16 cellular contexts compared by ENCODE assay signal in genomic region chr1:237154173-237154572, GRCh38.
DNase-seq lines count a peak whose midpoint lies in the region; ATAC-seq and TF ChIP-seq lines count a peak whose summit lies in the region.
"Had no signal": no experiment of that assay in that cellular context is flagged by ENCODE, and none has a peak within 500 bp of the region (broad histone marks: within the 10 kb centered on the region; RNA-seq: fewer than 3 reads in every experiment).

No MANE protein-coding gene starts in this region.

- DNase-seq in heart left ventricle, result no peak
- no peak for DNase-seq in cardiac septum (ENCODE audit: low spot score)
- peak; percentile 56 for DNase-seq in mammary epithelial cell
- no peak for DNase-seq in left ventricle myocardium superior
- DNase-seq in SKM-1 (lab: John Stamatoyannopoulos, UW; ENCODE audit: unreplicated experiment), result no peak
- no peak for DNase-seq in DMS114 treated with DMSO at 0.1 percent for 48 hours (lab: John Stamatoyannopoulos, UW; ENCODE audit: unreplicated experiment)
- DNase-seq: activated CD4-positive, alpha-beta T cell treated with anti-CD3 and anti-CD28 coated beads for 4 hours; activated naive CD4-positive, alpha-beta T cell treated with anti-CD3 and anti-CD28 coated beads, Interleukin-2, amount 50 U/mL, for 16 hours; effector memory CD8-positive, alpha-beta T cell; NCI-H1105; NK-92 treated with Interleukin-12 subunit alpha and Interleukin-12 subunit beta, amount 100 ng/mL, for 24 hours; SHP77; tibial artery had no signal

- in situ Hi-C loops in mammary epithelial cell (cut with MboI; ENCODE audit: low sequenced_read_pairs in 2 of 2), result no loop called here

- H3K36me3 ChIP-seq in heart left ventricle (no peaks in the 10 kb centered on the region), mammary epithelial cell (ENCODE audit: insufficient read depth, low read length) (no peaks in the 10 kb centered on the region)
- H3K36me3 ChIP-seq: HAP-1, tibial artery had no signal

- H2AFZ ChIP-seq in mammary epithelial cell (ENCODE audit: low read depth, low read length), result no peak overlapping the region

- ATAC-seq in heart left ventricle (peak in 3 of 4 donors; percentile 27 to 77 (median 36)), left ventricle myocardium superior (peak; percentile 4), GM21825 (IDR thresholded peaks at IDR 0.05; ENCODE audit: unreplicated experiment) (no peak), GM19035 (IDR thresholded peaks at IDR 0.05; ENCODE audit: unreplicated experiment) (no peak)
- ATAC-seq: effector memory CD8-positive, alpha-beta T cell had no signal

- dilution Hi-C loops in mammary epithelial cell (cut with HindIII; ENCODE audit: low sequenced_read_pairs), result no loop called here

- H3K9ac ChIP-seq in mammary epithelial cell (ENCODE audit: insufficient read depth, low read length), result no peak overlapping the region

- 25 to 31% (median 28%) methylated on average over 4 of the region's 4 CpGs for WGBS in heart left ventricle, 4 donors
- WGBS in mammary epithelial cell (ENCODE audit: low coverage, missing lambda C conversion rate), result 2% methylated on average over 4 of the region's 4 CpGs

- CTCF ChIA-PET in mammary epithelial cell (lab: Charles Lee; ENCODE audit: low non-redundant PET), result no interaction called here

- BruUV-seq in mammary epithelial cell (replicated peaks; lab: Mats Ljungman, UMichigan), result no TSS peak

- TF ChIP-seq POLR2A in heart left ventricle (IDR thresholded peaks at IDR 0.05), result no peak

- no peak overlapping the region for H3K4me2 ChIP-seq in mammary epithelial cell (ENCODE audit: insufficient read depth, low read depth, low read length)

- intact Hi-C loops in heart left ventricle (cut with DNase I) (no loop called here), cardiac septum (cut with DNase I) (no loop called here), mammary epithelial cell (cut with micrococcal nuclease) (no loop called here), left ventricle myocardium superior (cut with micrococcal nuclease) (no loop called here)

- no peaks in the 10 kb centered on the region for H4K20me1 ChIP-seq in mammary epithelial cell (ENCODE audit: insufficient read depth, low read length)

- peaks cover 0 to 79% (median 27%) of the 10 kb centered on the region in 12 donors for H3K4me1 ChIP-seq in heart left ventricle
- no peaks in the 10 kb centered on the region for H3K4me1 ChIP-seq in mammary epithelial cell (ENCODE audit: insufficient read depth, low read length)
- H3K4me1 ChIP-seq: HAP-1 had no signal

- no peaks in the 10 kb centered on the region for H3K79me2 ChIP-seq in mammary epithelial cell (ENCODE audit: insufficient read depth, low read length)

- H3K9me3 ChIP-seq in heart left ventricle, result no peaks in the 10 kb centered on the region
- no peaks in the 10 kb centered on the region for H3K9me3 ChIP-seq in mammary epithelial cell (replicated peaks; ENCODE audit: insufficient read depth, low read length)
- H3K9me3 ChIP-seq: HAP-1, tibial artery had no signal

- H3K27me3 ChIP-seq in heart left ventricle (no peaks in the 10 kb centered on the region), mammary epithelial cell (ENCODE audit: insufficient read depth, low read length) (no peaks in the 10 kb centered on the region)
- H3K27me3 ChIP-seq: tibial artery had no signal

- H3K4me3 ChIP-seq in heart left ventricle (no peak overlapping the region), mammary epithelial cell (replicated peaks in 1 of 3; ENCODE audit: insufficient read depth in 1 of 3, low read depth in 2 of 3, low read length in 3 of 3) (no peak overlapping the region)
- H3K4me3 ChIP-seq: HAP-1, tibial artery had no signal

- TF ChIP-seq CTCF in heart left ventricle (IDR thresholded peaks at IDR 0.05) (no peak), mammary epithelial cell (conservative IDR thresholded peaks at IDR 0.05 in 1 of 2, IDR thresholded peaks at IDR 0.05 in 1 of 2; ENCODE audit: extremely low read depth in 1 of 2, insufficient read depth in 1 of 2, low read depth in 1 of 2, low read length in 2 of 2) (no peak)

- H3K27ac ChIP-seq in heart left ventricle, result peak overlapping the region in 2 of 12 donors; percentile 10 to 36
- no peak overlapping the region for H3K27ac ChIP-seq in mammary epithelial cell (ENCODE audit: insufficient read depth, low read depth, low read length)

Comparison
In these comparisons a context has a peak if more than half of its experiments do, and no peak if none do; other contexts are left out.
1. ATAC-seq: peak in heart left ventricle (3 of 4) and left ventricle myocardium superior (single experiment); none in GM21825 (single experiment) and GM19035 (single experiment).